In genomic region chr1:56513095-56513494, GRCh38 we compare ENCODE assay signal across 19 cellular contexts.
"Had no signal": no experiment of that assay in that cellular context is flagged by ENCODE, and none has a peak within 500 bp of the region (broad histone marks: within the 10 kb centered on the region; RNA-seq: fewer than 3 reads in every experiment).

No MANE protein-coding gene starts in this region.

- ATAC-seq: gastrocnemius medialis; mucosa of descending colon; natural killer cell; psoas muscle; SK-N-SH treated with all-trans-retinoic acid at 6 μM for 48 hours; stimulated activated naive CD8-positive, alpha-beta T cell treated with anti-CD3 and anti-CD28 coated beads, Interleukin-15, Interleukin-2, amounts not matched to agents 100 U/mL and 50 U/mL, for 24 hours had no signal

- H3K4me2 ChIP-seq: hepatocyte had no signal

- H3K36me3 Mint-ChIP-seq: activated naive CD4-positive, alpha-beta T cell treated with anti-CD3 and anti-CD28 coated beads, Interleukin-2, amount 50 U/mL, for 24 hours; natural killer cell had no signal

- H3K27ac Mint-ChIP-seq: activated naive CD4-positive, alpha-beta T cell treated with anti-CD3 and anti-CD28 coated beads, Interleukin-2, amount 50 U/mL, for 24 hours; activated T-cell treated with anti-CD3 and anti-CD28 coated beads, Interleukin-2, amount 50 U/mL, for 24 hours; natural killer cell; T-helper 1 cell treated with Interleukin-12 subunit alpha and Interleukin-12 subunit beta and Interleukin-4 antibody, amounts not matched to agents 30 μg/mL and 1 μg/mL, for 36 hours had no signal

- H3K9me3 ChIP-seq: gastrocnemius medialis, mucosa of descending colon, psoas muscle, uterus had no signal

- H3K9me3 Mint-ChIP-seq: activated naive CD4-positive, alpha-beta T cell treated with anti-CD3 and anti-CD28 coated beads, Interleukin-2, amount 50 U/mL, for 24 hours; activated T-cell treated with anti-CD3 and anti-CD28 coated beads, Interleukin-2, amount 50 U/mL, for 24 hours; natural killer cell; T-helper 1 cell treated with Interleukin-12 subunit alpha and Interleukin-12 subunit beta and Interleukin-4 antibody, amounts not matched to agents 30 μg/mL and 1 μg/mL, for 36 hours had no signal

- H3K36me3 ChIP-seq: uterus had no signal

- H3K4me3 ChIP-seq: dorsolateral prefrontal cortex, gastrocnemius medialis, hepatocyte, mucosa of descending colon, psoas muscle, uterus had no signal

- DNase-seq: activated CD4-positive, alpha-beta T cell treated with anti-CD3 and anti-CD28 coated beads, Interleukin-2, amount 50 U/mL, for 1 hour; activated CD4-positive, CD25-positive, alpha-beta regulatory T cell; activated effector memory CD4-positive, alpha-beta T cell treated with Interleukin-2 at 50 U/mL for 16 hours; activated T-cell treated with anti-CD3 and anti-CD28 coated beads, Interleukin-2, amount 50 U/mL, for 24 hours; dorsolateral prefrontal cortex; gastrocnemius medialis; mammary epithelial cell; mucosa of descending colon; natural killer cell; nucleus accumbens; psoas muscle; stimulated activated CD4-positive, alpha-beta T cell treated with anti-CD3 and anti-CD28 coated beads, Interleukin-4, amount 100 ng/mL, for 1 hour; stimulated activated CD8-positive, alpha-beta memory T cell treated with anti-CD3 and anti-CD28 coated beads, Interleukin-4, amount 100 ng/mL, for 48 hours; stimulated activated naive CD8-positive, alpha-beta T cell treated with anti-CD3 and anti-CD28 coated beads, Interleukin-15, Interleukin-2, amounts not matched to agents 100 U/mL and 50 U/mL, for 24 hours had no signal

- H3K27me3 Mint-ChIP-seq: activated naive CD4-positive, alpha-beta T cell treated with anti-CD3 and anti-CD28 coated beads, Interleukin-2, amount 50 U/mL, for 24 hours; activated T-cell treated with anti-CD3 and anti-CD28 coated beads, Interleukin-2, amount 50 U/mL, for 24 hours had no signal

- H3K27ac ChIP-seq: hepatocyte, psoas muscle had no signal

- H2AFZ ChIP-seq: hepatocyte had no signal

- H3K4me1 ChIP-seq: uterus had no signal

- H3K4me3 Mint-ChIP-seq: activated naive CD4-positive, alpha-beta T cell treated with anti-CD3 and anti-CD28 coated beads, Interleukin-2, amount 50 U/mL, for 24 hours; activated T-cell treated with anti-CD3 and anti-CD28 coated beads, Interleukin-2, amount 50 U/mL, for 24 hours; natural killer cell; T-helper 1 cell treated with Interleukin-12 subunit alpha and Interleukin-12 subunit beta and Interleukin-4 antibody, amounts not matched to agents 30 μg/mL and 1 μg/mL, for 36 hours had no signal

- H3K4me1 Mint-ChIP-seq: activated naive CD4-positive, alpha-beta T cell treated with anti-CD3 and anti-CD28 coated beads, Interleukin-2, amount 50 U/mL, for 24 hours; natural killer cell had no signal

- H3K27me3 ChIP-seq: dorsolateral prefrontal cortex, gastrocnemius medialis, hepatocyte, uterus had no signal
